Comparison of ENCODE assay signal across 22 cellular contexts in genomic region chr9:87770616-87771015, GRCh38. TPM values are rescaled to one million over a fixed set of nuclear protein-coding genes. Genes with fewer than 3 reads are reported as not detected.
A peak's percentile ranks its signal among the peaks of the same experiment; 100 is the strongest.
DNase-seq lines count a peak whose midpoint lies in the region; ATAC-seq and TF ChIP-seq lines count a peak whose summit lies in the region.
"Had no signal": no experiment of that assay in that cellular context is flagged by ENCODE, and none has a peak within 500 bp of the region (broad histone marks: within the 10 kb centered on the region; RNA-seq: fewer than 3 reads in every experiment).

No MANE protein-coding gene starts in this region.

- H3K36me3 Mint-ChIP-seq in WTC11, result no peaks in the 10 kb centered on the region
- H3K36me3 Mint-ChIP-seq in nephron (ENCODE audit: low read depth), result no peaks in the 10 kb centered on the region
- H3K36me3 Mint-ChIP-seq in activated T-helper 1 cell treated with anti-CD3 and anti-CD28 coated beads, Interleukin-12 subunit alpha, Interleukin-12 subunit beta, Interleukin-2, Interleukin-4 antibody, amounts not matched to agents 30 ng/mL and 10 ng/mL and 1 ng/mL, durations not matched to agents 14 hours and 24 hours and 36 hours (ENCODE audit: low read depth), result no peaks in the 10 kb centered on the region
- H3K36me3 Mint-ChIP-seq: CD4-positive, CD25-positive, alpha-beta regulatory T cell had no signal

- no peaks in the 10 kb centered on the region for H3K79me2 ChIP-seq in smooth muscle cell (ENCODE audit: low read depth)

- peaks cover 5% of the 10 kb centered on the region for H3K4me1 ChIP-seq in smooth muscle cell (ENCODE audit: low read depth)

- peak overlapping the region; percentile 20; the same call in 1 of the 2 replicates for H3K4me3 Mint-ChIP-seq in WTC11
- H3K4me3 Mint-ChIP-seq in nephron, result no peak overlapping the region
- no peak overlapping the region for H3K4me3 Mint-ChIP-seq in activated T-helper 1 cell treated with anti-CD3 and anti-CD28 coated beads, Interleukin-12 subunit alpha, Interleukin-12 subunit beta, Interleukin-2, Interleukin-4 antibody, amounts not matched to agents 30 ng/mL and 10 ng/mL and 1 ng/mL, durations not matched to agents 14 hours and 24 hours and 36 hours

- H3K9ac ChIP-seq in smooth muscle cell (ENCODE audit: low read depth), result no peak overlapping the region

- peak; percentile 70 for DNase-seq in Caki2 (ENCODE audit: low read depth)
- no peak for DNase-seq in WTC11 (ENCODE audit: low spot score)
- DNase-seq in smooth muscle cell (lab: John Stamatoyannopoulos, UW; ENCODE audit: unreplicated experiment), result no peak
- no peak for DNase-seq in activated T-helper 1 cell treated with anti-CD3 and anti-CD28 coated beads, Interleukin-12 subunit alpha, Interleukin-12 subunit beta, Interleukin-2, Interleukin-4 antibody, amounts not matched to agents 30 ng/mL and 10 ng/mL and 1 ng/mL, durations not matched to agents 14 hours and 24 hours and 36 hours (ENCODE audit: low spot score)
- DNase-seq: CD4-positive, CD25-positive, alpha-beta regulatory T cell; DMS 273 treated with DMSO at 0.1 percent for 48 hours; DMS79 treated with DMSO at 0.1 percent for 48 hours; KG1; NCI-H1092; NCI-H1436 treated with DMSO at 0.1 percent for 48 hours; NCI-H2029; NCI-H2227 treated with DMSO at 0.1 percent for 48 hours; NCI-H510A; SHP77 treated with DMSO at 0.1 percent for 48 hours; SW 1271 had no signal

- intact Hi-C loops in activated T-helper 1 cell treated with anti-CD3 and anti-CD28 coated beads, Interleukin-12 subunit alpha, Interleukin-12 subunit beta, Interleukin-2, Interleukin-4 antibody, amounts not matched to agents 30 ng/mL and 10 ng/mL and 1 ng/mL, durations not matched to agents 14 hours and 24 hours and 36 hours (cut with micrococcal nuclease), result no loop called here

- no peaks in the 10 kb centered on the region for H3K9me3 ChIP-seq in smooth muscle cell (replicated peaks; ENCODE audit: low read depth)

- H2AFZ ChIP-seq in smooth muscle cell (ENCODE audit: low read depth), result peak overlapping the region; percentile 72

- POLR2A ChIA-PET in WTC11 (lab: Charles Lee), result interaction anchor here (1.2 kb wide), 1 partner anchor 45 kb away, joined by 3 read pairs; the partner anchor contains the start of gene CTSL

- TF ChIP-seq CTCF in WTC11 (IDR thresholded peaks at IDR 0.05) (no peak), nephron (IDR thresholded peaks at IDR 0.05; ENCODE audit: unreplicated experiment in 3 of 3) (no peak), smooth muscle cell (IDR thresholded peaks at IDR 0.05; ENCODE audit: borderline replicate concordance, insufficient read depth, poor library complexity, severe bottlenecking) (no peak)

- H3K4me3 ChIP-seq in smooth muscle cell, result no peak overlapping the region
- H3K4me3 ChIP-seq: GM12878, SK-N-MC had no signal

- no peaks in the 10 kb centered on the region for H4K20me1 ChIP-seq in smooth muscle cell (ENCODE audit: low read depth)

- no peaks in the 10 kb centered on the region for H3K36me3 ChIP-seq in smooth muscle cell (ENCODE audit: low read depth)

- H3K4me1 Mint-ChIP-seq in WTC11, result peaks cover 29% of the 10 kb centered on the region
- no peaks in the 10 kb centered on the region for H3K4me1 Mint-ChIP-seq in nephron
- no peaks in the 10 kb centered on the region for H3K4me1 Mint-ChIP-seq in activated T-helper 1 cell treated with anti-CD3 and anti-CD28 coated beads, Interleukin-12 subunit alpha, Interleukin-12 subunit beta, Interleukin-2, Interleukin-4 antibody, amounts not matched to agents 30 ng/mL and 10 ng/mL and 1 ng/mL, durations not matched to agents 14 hours and 24 hours and 36 hours (ENCODE audit: low read depth)
- H3K4me1 Mint-ChIP-seq: CD4-positive, CD25-positive, alpha-beta regulatory T cell had no signal

- in situ Hi-C loops in Caki2 (cut with HindIII; ENCODE audit: low pct_unique_long_range_greater_than_20kb, low sequenced_read_pairs), result no loop called here

- peaks cover 14% of the 10 kb centered on the region for H3K9me3 Mint-ChIP-seq in WTC11
- no peaks in the 10 kb centered on the region for H3K9me3 Mint-ChIP-seq in nephron
- H3K9me3 Mint-ChIP-seq in activated T-helper 1 cell treated with anti-CD3 and anti-CD28 coated beads, Interleukin-12 subunit alpha, Interleukin-12 subunit beta, Interleukin-2, Interleukin-4 antibody, amounts not matched to agents 30 ng/mL and 10 ng/mL and 1 ng/mL, durations not matched to agents 14 hours and 24 hours and 36 hours, result no peaks in the 10 kb centered on the region

- H3K4me2 ChIP-seq in smooth muscle cell, result no peak overlapping the region

- ATAC-seq in WTC11, result no peak
- no peak for ATAC-seq in HG02678 (IDR thresholded peaks at IDR 0.05; ENCODE audit: unreplicated experiment)
- no peak for ATAC-seq in HG02938 (IDR thresholded peaks at IDR 0.05; ENCODE audit: unreplicated experiment)
- ATAC-seq: GM12878, HCT116 had no signal

- H3K27me3 Mint-ChIP-seq in WTC11 (ENCODE audit: low read depth) (peaks cover 4% of the 10 kb centered on the region), nephron (ENCODE audit: low read depth) (peaks cover 7% of the 10 kb centered on the region)
- H3K27me3 Mint-ChIP-seq in activated T-helper 1 cell treated with anti-CD3 and anti-CD28 coated beads, Interleukin-12 subunit alpha, Interleukin-12 subunit beta, Interleukin-2, Interleukin-4 antibody, amounts not matched to agents 30 ng/mL and 10 ng/mL and 1 ng/mL, durations not matched to agents 14 hours and 24 hours and 36 hours (ENCODE audit: insufficient read depth), result peaks cover 2% of the 10 kb centered on the region
- H3K27me3 Mint-ChIP-seq: CD4-positive, CD25-positive, alpha-beta regulatory T cell had no signal

- no peaks in the 10 kb centered on the region for H3F3A ChIP-seq in smooth muscle cell (ENCODE audit: low read depth)

- H3K27ac Mint-ChIP-seq in WTC11 (no peak overlapping the region), nephron (peak overlapping the region; percentile 74 to 94 (median 78))
- no peak overlapping the region for H3K27ac Mint-ChIP-seq in activated T-helper 1 cell treated with anti-CD3 and anti-CD28 coated beads, Interleukin-12 subunit alpha, Interleukin-12 subunit beta, Interleukin-2, Interleukin-4 antibody, amounts not matched to agents 30 ng/mL and 10 ng/mL and 1 ng/mL, durations not matched to agents 14 hours and 24 hours and 36 hours
- H3K27ac Mint-ChIP-seq: CD4-positive, CD25-positive, alpha-beta regulatory T cell had no signal

- no peak overlapping the region for H3K27ac ChIP-seq in smooth muscle cell (ENCODE audit: low read depth)
- H3K27ac ChIP-seq: RWPE1, SK-N-MC had no signal

- WGBS in smooth muscle cell (ENCODE audit: low lambda C conversion rate), result 89% methylated on average over 9 of the region's 9 CpGs

- H3K27me3 ChIP-seq in smooth muscle cell (ENCODE audit: low read depth), result no peaks in the 10 kb centered on the region

- CTCF ChIA-PET in WTC11 (lab: Charles Lee), result interaction anchor here (0.6 to 2.8 kb wide), 6 partner anchors 17 to 113 kb away, joined by 3 to 11 read pairs (median 5); partner anchors contain the start of gene CTSL

TF ChIP-seq in WTC11, 78 proteins besides CTCF, POLR2A, EP300 and RAD21 (continues in another document):
- no peak for TF ChIP-seq ZNF219 (CRISPR knock-in tag; IDR thresholded peaks at IDR 0.05; ENCODE audit: borderline replicate concordance)
- TF ChIP-seq NFYB (CRISPR knock-in tag; conservative IDR thresholded peaks at IDR 0.05; ENCODE audit: low read depth), result no peak
- TF ChIP-seq JAZF1 (CRISPR knock-in tag; IDR thresholded peaks at IDR 0.05), result no peak
- TF ChIP-seq, protein P1, sequence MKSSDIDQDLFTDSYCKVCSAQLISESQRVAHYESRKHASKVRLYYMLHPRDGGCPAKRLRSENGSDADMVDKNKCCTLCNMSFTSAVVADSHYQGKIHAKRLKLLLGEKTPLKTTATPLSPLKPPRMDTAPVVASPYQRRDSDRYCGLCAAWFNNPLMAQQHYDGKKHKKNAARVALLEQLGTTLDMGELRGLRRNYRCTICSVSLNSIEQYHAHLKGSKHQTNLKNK (CRISPR knock-in tag; IDR thresholded peaks at IDR 0.05), result no peak
- TF ChIP-seq, protein P2, sequence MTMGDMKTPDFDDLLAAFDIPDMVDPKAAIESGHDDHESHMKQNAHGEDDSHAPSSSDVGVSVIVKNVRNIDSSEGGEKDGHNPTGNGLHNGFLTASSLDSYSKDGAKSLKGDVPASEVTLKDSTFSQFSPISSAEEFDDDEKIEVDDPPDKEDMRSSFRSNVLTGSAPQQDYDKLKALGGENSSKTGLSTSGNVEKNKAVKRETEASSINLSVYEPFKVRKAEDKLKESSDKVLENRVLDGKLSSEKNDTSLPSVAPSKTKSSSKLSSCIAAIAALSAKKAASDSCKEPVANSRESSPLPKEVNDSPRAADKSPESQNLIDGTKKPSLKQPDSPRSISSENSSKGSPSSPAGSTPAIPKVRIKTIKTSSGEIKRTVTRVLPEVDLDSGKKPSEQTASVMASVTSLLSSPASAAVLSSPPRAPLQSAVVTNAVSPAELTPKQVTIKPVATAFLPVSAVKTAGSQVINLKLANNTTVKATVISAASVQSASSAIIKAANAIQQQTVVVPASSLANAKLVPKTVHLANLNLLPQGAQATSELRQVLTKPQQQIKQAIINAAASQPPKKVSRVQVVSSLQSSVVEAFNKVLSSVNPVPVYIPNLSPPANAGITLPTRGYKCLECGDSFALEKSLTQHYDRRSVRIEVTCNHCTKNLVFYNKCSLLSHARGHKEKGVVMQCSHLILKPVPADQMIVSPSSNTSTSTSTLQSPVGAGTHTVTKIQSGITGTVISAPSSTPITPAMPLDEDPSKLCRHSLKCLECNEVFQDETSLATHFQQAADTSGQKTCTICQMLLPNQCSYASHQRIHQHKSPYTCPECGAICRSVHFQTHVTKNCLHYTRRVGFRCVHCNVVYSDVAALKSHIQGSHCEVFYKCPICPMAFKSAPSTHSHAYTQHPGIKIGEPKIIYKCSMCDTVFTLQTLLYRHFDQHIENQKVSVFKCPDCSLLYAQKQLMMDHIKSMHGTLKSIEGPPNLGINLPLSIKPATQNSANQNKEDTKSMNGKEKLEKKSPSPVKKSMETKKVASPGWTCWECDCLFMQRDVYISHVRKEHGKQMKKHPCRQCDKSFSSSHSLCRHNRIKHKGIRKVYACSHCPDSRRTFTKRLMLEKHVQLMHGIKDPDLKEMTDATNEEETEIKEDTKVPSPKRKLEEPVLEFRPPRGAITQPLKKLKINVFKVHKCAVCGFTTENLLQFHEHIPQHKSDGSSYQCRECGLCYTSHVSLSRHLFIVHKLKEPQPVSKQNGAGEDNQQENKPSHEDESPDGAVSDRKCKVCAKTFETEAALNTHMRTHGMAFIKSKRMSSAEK (CRISPR knock-in tag; IDR thresholded peaks at IDR 0.05; ENCODE audit: borderline replicate concordance), result no peak

RNA-seq across cellular contexts. Expression of gene CTSL, which starts 44.7 kb away (rescaled TPM):
- total RNA-seq in Caki2 (2014; rRNA removed; shearing (Covaris generic); ENCODE audit: low replicate concordance), result 227 and 293 TPM in 2 replicates
- total RNA-seq in WTC11 (2021), result 33.0 to 39.7 TPM (median 33.4 TPM) in 3 replicates
- total RNA-seq in smooth muscle cell, result 144 and 222 TPM in 2 replicates
- 174 and 178 TPM in 2 replicates for polyA plus RNA-seq in smooth muscle cell
- total RNA-seq in activated T-helper 1 cell treated with anti-CD3 and anti-CD28 coated beads, Interleukin-12 subunit alpha, Interleukin-12 subunit beta, Interleukin-2, Interleukin-4 antibody, amounts not matched to agents 30 ng/mL and 10 ng/mL and 1 ng/mL, durations not matched to agents 14 hours and 24 hours and 36 hours, result 1.5 and 2.5 TPM in 2 replicates

Comparison
In these comparisons a context has a peak if more than half of its experiments do, and no peak if none do; other contexts are left out.
1. H3K27ac Mint-ChIP-seq: peak in nephron (3 of 3); none in WTC11 (single experiment) and activated T-helper 1 cell treated with anti-CD3 and anti-CD28 coated beads, Interleukin-12 subunit alpha, Interleukin-12 subunit beta, Interleukin-2, Interleukin-4 antibody, amounts not matched to agents 30 ng/mL and 10 ng/mL and 1 ng/mL, durations not matched to agents 14 hours and 24 hours and 36 hours (single experiment).